In the genomic region with DNA sequence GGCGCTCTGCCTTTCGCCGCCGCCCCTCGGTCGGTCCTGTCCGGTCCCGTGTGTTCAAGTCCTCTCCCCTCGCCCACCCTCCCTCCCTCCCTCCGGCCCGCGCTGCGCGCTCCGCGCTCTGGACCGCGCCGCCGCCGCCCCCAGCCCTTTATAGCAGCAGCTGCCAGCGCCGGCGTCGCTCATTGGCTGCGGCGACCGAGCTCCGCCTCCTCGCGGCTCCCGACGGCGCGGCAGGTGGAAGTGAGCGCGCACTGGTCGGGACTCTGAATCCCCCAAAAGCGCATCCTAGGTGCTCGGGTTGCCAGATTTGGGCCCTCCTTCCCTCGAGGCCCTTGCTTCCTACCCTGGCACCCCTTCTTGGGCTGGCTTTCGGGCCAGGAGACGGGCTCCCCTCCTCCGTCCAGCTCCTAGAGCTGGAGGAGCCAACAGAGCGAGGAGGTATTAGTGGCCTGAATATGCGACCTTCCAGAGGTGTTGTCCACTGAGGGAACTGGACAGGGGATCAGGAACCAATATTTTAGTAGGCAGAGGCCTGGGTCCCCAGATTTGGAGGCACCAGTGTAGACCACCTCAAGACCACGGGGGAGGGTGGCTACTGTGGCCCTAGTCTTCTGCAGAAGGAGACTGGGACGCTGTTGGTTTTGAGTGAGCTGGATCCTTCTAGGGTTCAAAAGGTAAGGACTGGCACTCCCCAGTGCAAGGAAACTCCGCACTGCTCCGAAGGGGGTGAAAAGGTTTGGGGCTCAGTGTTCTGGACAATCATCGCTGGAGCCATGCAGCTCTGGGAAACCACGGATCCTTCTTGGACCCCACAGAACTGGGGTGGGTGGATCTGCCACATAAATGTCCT, we compare ENCODE assay signal across 9 cellular contexts. TPM values are rescaled to one million over a fixed set of nuclear protein-coding genes. Genes with fewer than 3 reads are reported as not detected.
A peak's percentile ranks its signal among the peaks of the same experiment; 100 is the strongest.
DNase-seq lines count a peak whose midpoint lies in the region; ATAC-seq, FAIRE-seq and TF ChIP-seq lines count a peak whose summit lies in the region.
"Had no signal": no experiment of that assay in that cellular context is flagged by ENCODE, and none has a peak within 500 bp of the region (broad histone marks: within the 10 kb centered on the region; RNA-seq: fewer than 3 reads in every experiment).

Gene ELAVL3, minus strand, starts transcription at position 120 of the 850 bp plus-strand sequence. CDS start 438 bp downstream, outside the sequence.

- H3K27me3 ChIP-seq in CD8-positive, alpha-beta T cell (ENCODE audit: insufficient read depth, low read length): peaks cover 18% of the 10 kb centered on the region
- H3K27me3 ChIP-seq in Karpas-422 (ENCODE audit: low read length): no peaks in the 10 kb centered on the region

- no peak within 1 kb of the TSS for H2AFZ ChIP-seq in Karpas-422 (ENCODE audit: low read length)

- H3K9me2 ChIP-seq in Karpas-422 (replicated peaks; ENCODE audit: insufficient read depth, low read length): no peaks in the 10 kb centered on the region

- H3K9me3 ChIP-seq in CD8-positive, alpha-beta T cell (ENCODE audit: low read length): no peaks in the 10 kb centered on the region
- H3K9me3 ChIP-seq in Karpas-422 (ENCODE audit: low read length): no peaks in the 10 kb centered on the region

- H3K4me1 Mint-ChIP-seq in CD8-positive, alpha-beta T cell (ENCODE audit: low read depth): peaks cover 22% of the 10 kb centered on the region
- H3K4me1 Mint-ChIP-seq in activated T-helper 2 cell treated with anti-CD3 and anti-CD28 coated beads, Interferon-gamma antibody, Interleukin-2, Interleukin-4, amounts not matched to agents 10 μg/mL and 5 μg/mL and 100 μg/mL, durations not matched to agents 14 hours and 24 hours and 36 hours (ENCODE audit: low read depth): peaks cover 17% of the 10 kb centered on the region
- H3K4me1 Mint-ChIP-seq in naive thymus-derived CD8-positive, alpha-beta T cell: peaks cover 9 to 29% (median 23%) of the 10 kb centered on the region in 4 donors

- no peak for ATAC-seq in CD8-positive, alpha-beta T cell
- ATAC-seq in naive thymus-derived CD8-positive, alpha-beta T cell: no peak
- ATAC-seq in GM19452 (IDR thresholded peaks at IDR 0.05; ENCODE audit: unreplicated experiment) (no peak), GM19463 (IDR thresholded peaks at IDR 0.05; ENCODE audit: unreplicated experiment) (no peak)

- H3K79me2 ChIP-seq in Karpas-422 (ENCODE audit: low read length): no peaks in the 10 kb centered on the region

- peak within 1 kb of the TSS; percentile 34; the same call in 1 of the 2 replicates for H3K9ac ChIP-seq in Karpas-422 (ENCODE audit: low read length)

- H3K36me3 ChIP-seq in CD8-positive, alpha-beta T cell (ENCODE audit: insufficient read depth, low read length): no peaks in the 10 kb centered on the region
- H3K36me3 ChIP-seq in Karpas-422 (ENCODE audit: insufficient read depth, low read length): no peaks in the 10 kb centered on the region
- H3K36me3 ChIP-seq: cardiac muscle cell had no signal

- TF ChIP-seq POLR2A in H54 (IDR thresholded peaks at IDR 0.05; ENCODE audit: low read depth, low read length): no peak

- POLR2A ChIA-PET in CD8-positive, alpha-beta T cell (lab: Charles Lee): no interaction called here
- POLR2A ChIA-PET in naive thymus-derived CD8-positive, alpha-beta T cell (lab: Charles Lee): interaction anchor here (0.6 to 2.1 kb wide), 2 partner anchors 100 to 143 kb away, joined by 3 to 18 read pairs; no protein-coding TSS in a partner anchor

- H4K20me1 ChIP-seq in Karpas-422 (ENCODE audit: insufficient read depth, low read depth, low read length): no peaks in the 10 kb centered on the region

- CTCF ChIA-PET in CD8-positive, alpha-beta T cell (lab: Charles Lee): interaction anchor here (1.4 to 2.5 kb wide), 2 partner anchors 238 to 344 kb away, joined by 3 to 16 read pairs; no protein-coding TSS in a partner anchor

- H3K27ac Mint-ChIP-seq in CD8-positive, alpha-beta T cell: no peak within 1 kb of the TSS
- H3K27ac Mint-ChIP-seq in activated T-helper 2 cell treated with anti-CD3 and anti-CD28 coated beads, Interferon-gamma antibody, Interleukin-2, Interleukin-4, amounts not matched to agents 10 μg/mL and 5 μg/mL and 100 μg/mL, durations not matched to agents 14 hours and 24 hours and 36 hours: no peak within 1 kb of the TSS
- H3K27ac Mint-ChIP-seq in naive thymus-derived CD8-positive, alpha-beta T cell: peak within 1 kb of the TSS in 4 of 10 donors; percentile 8 to 63 (median 36)

- peak within 1 kb of the TSS; percentile 27 for H3K4me3 ChIP-seq in CD8-positive, alpha-beta T cell (ENCODE audit: low read depth, low read length)
- peak within 1 kb of the TSS; percentile 13; the same call in 1 of the 2 replicates for H3K4me3 ChIP-seq in Karpas-422 (ENCODE audit: low read length)

- peaks cover 28% of the 10 kb centered on the region for H3K27me3 Mint-ChIP-seq in CD8-positive, alpha-beta T cell (ENCODE audit: low read depth)
- peaks cover 37% of the 10 kb centered on the region for H3K27me3 Mint-ChIP-seq in activated T-helper 2 cell treated with anti-CD3 and anti-CD28 coated beads, Interferon-gamma antibody, Interleukin-2, Interleukin-4, amounts not matched to agents 10 μg/mL and 5 μg/mL and 100 μg/mL, durations not matched to agents 14 hours and 24 hours and 36 hours (ENCODE audit: low read depth)
- peaks cover 11 to 40% (median 25%) of the 10 kb centered on the region in 5 donors for H3K27me3 Mint-ChIP-seq in naive thymus-derived CD8-positive, alpha-beta T cell

- intact Hi-C loops in CD8-positive, alpha-beta T cell (cut with DNase I, micrococcal nuclease): loop anchor here in 1 of 2 experiments (10.0 kb wide), 1 partner anchor 356 kb away; no protein-coding TSS in a partner anchor
- intact Hi-C loops in activated T-helper 2 cell treated with anti-CD3 and anti-CD28 coated beads, Interferon-gamma antibody, Interleukin-2, Interleukin-4, amounts not matched to agents 10 μg/mL and 5 μg/mL and 100 μg/mL, durations not matched to agents 14 hours and 24 hours and 36 hours (cut with micrococcal nuclease): loop anchor here (5.0 kb wide), 1 partner anchor 59 kb away; no protein-coding TSS in a partner anchor

- H3K4me3 Mint-ChIP-seq in CD8-positive, alpha-beta T cell: peak within 1 kb of the TSS; percentile 53
- peak within 1 kb of the TSS; percentile 81 for H3K4me3 Mint-ChIP-seq in activated T-helper 2 cell treated with anti-CD3 and anti-CD28 coated beads, Interferon-gamma antibody, Interleukin-2, Interleukin-4, amounts not matched to agents 10 μg/mL and 5 μg/mL and 100 μg/mL, durations not matched to agents 14 hours and 24 hours and 36 hours (ENCODE audit: low read depth)
- H3K4me3 Mint-ChIP-seq in naive thymus-derived CD8-positive, alpha-beta T cell: peak within 1 kb of the TSS; percentile 22 to 78 (median 62)

- no peaks in the 10 kb centered on the region for H3K9me3 Mint-ChIP-seq in CD8-positive, alpha-beta T cell
- H3K9me3 Mint-ChIP-seq in activated T-helper 2 cell treated with anti-CD3 and anti-CD28 coated beads, Interferon-gamma antibody, Interleukin-2, Interleukin-4, amounts not matched to agents 10 μg/mL and 5 μg/mL and 100 μg/mL, durations not matched to agents 14 hours and 24 hours and 36 hours: no peaks in the 10 kb centered on the region
- H3K9me3 Mint-ChIP-seq in naive thymus-derived CD8-positive, alpha-beta T cell: peaks cover 0 to 3% (median 0%) of the 10 kb centered on the region in 9 donors

- no peak within 1 kb of the TSS for H3K27ac ChIP-seq in CD8-positive, alpha-beta T cell (ENCODE audit: low read depth, low read length)
- no peak within 1 kb of the TSS for H3K27ac ChIP-seq in Karpas-422 (ENCODE audit: low read length)
- H3K27ac ChIP-seq: cardiac muscle cell had no signal

- H3K36me3 Mint-ChIP-seq in CD8-positive, alpha-beta T cell: peaks cover 9% of the 10 kb centered on the region
- H3K36me3 Mint-ChIP-seq in activated T-helper 2 cell treated with anti-CD3 and anti-CD28 coated beads, Interferon-gamma antibody, Interleukin-2, Interleukin-4, amounts not matched to agents 10 μg/mL and 5 μg/mL and 100 μg/mL, durations not matched to agents 14 hours and 24 hours and 36 hours (ENCODE audit: low read depth): peaks cover 4% of the 10 kb centered on the region
- peaks cover 0 to 12% (median 4%) of the 10 kb centered on the region in 3 donors for H3K36me3 Mint-ChIP-seq in naive thymus-derived CD8-positive, alpha-beta T cell

- TF ChIP-seq CTCF in CD8-positive, alpha-beta T cell (IDR thresholded peaks at IDR 0.05): no peak

- H3K4me2 ChIP-seq in Karpas-422 (ENCODE audit: low read depth, low read length, poor library complexity, severe bottlenecking): peak within 1 kb of the TSS; percentile 79

- no peak for FAIRE-seq in H54 (lab: Jason Lieb, UNC)

- peaks cover 22% of the 10 kb centered on the region for H3K4me1 ChIP-seq in CD8-positive, alpha-beta T cell (ENCODE audit: insufficient read depth, low read length)
- peaks cover 16% of the 10 kb centered on the region for H3K4me1 ChIP-seq in Karpas-422 (ENCODE audit: low read length)

- DNase-seq in CD8-positive, alpha-beta T cell: no peak
- DNase-seq in Karpas-422: no peak
- no peak for DNase-seq in activated T-helper 2 cell treated with anti-CD3 and anti-CD28 coated beads, Interferon-gamma antibody, Interleukin-2, Interleukin-4, amounts not matched to agents 10 μg/mL and 5 μg/mL and 100 μg/mL, durations not matched to agents 14 hours and 24 hours and 36 hours (ENCODE audit: low spot score)
- peak in 1 of 10 donors; percentile 18 for DNase-seq in naive thymus-derived CD8-positive, alpha-beta T cell
- no peak for DNase-seq in H54 (ENCODE audit: insufficient read length, low spot score)
- DNase-seq in activated effector memory CD4-positive, alpha-beta T cell treated with Interleukin-2 at 50 U/mL for 16 hours: no peak

RNA-seq across cellular contexts. Expression of gene ELAVL3, which starts in this region (rescaled TPM):
- under 1 TPM in 1 of 2 experiments, not detected in 1; 0.08 TPM for total RNA-seq in CD8-positive, alpha-beta T cell
- total RNA-seq in Karpas-422 (2014; rRNA removed; shearing (Covaris generic); ENCODE audit: low replicate concordance): not detected in 2 replicates
- 0.84 TPM in 1 of 2 replicates, not detected in the other for total RNA-seq in activated T-helper 2 cell treated with anti-CD3 and anti-CD28 coated beads, Interferon-gamma antibody, Interleukin-2, Interleukin-4, amounts not matched to agents 10 μg/mL and 5 μg/mL and 100 μg/mL, durations not matched to agents 14 hours and 24 hours and 36 hours
- total RNA-seq in naive thymus-derived CD8-positive, alpha-beta T cell: not detected
- not detected for polyA plus RNA-seq in naive thymus-derived CD8-positive, alpha-beta T cell
